Comparison of ENCODE assay signal across 8 cellular contexts in genomic region chr5:96876982-96877469, GRCh38. TPM values are rescaled to one million over a fixed set of nuclear protein-coding genes. Genes with fewer than 3 reads are reported as not detected.
DNase-seq lines count a peak whose midpoint lies in the region; ATAC-seq and TF ChIP-seq lines count a peak whose summit lies in the region.
"Not testable (repeated sequence)": the region's sequence is repeated elsewhere in the genome, so short reads cannot be mapped to it uniquely, and the experiment has no call there.

No MANE protein-coding gene starts in this region.

- not testable (repeated sequence) for H3K36me3 Mint-ChIP-seq in Caco-2 (ENCODE audit: insufficient read depth, unreplicated experiment)
- H3K36me3 Mint-ChIP-seq in activated CD8-positive, alpha-beta memory T cell treated with anti-CD3 and anti-CD28 coated beads, Interleukin-2, amount 10 ng/mL, durations not matched to agents 7 days and 5 days, result peaks cover 37% of the 10 kb centered on the region
- H3K36me3 Mint-ChIP-seq in central memory CD8-positive, alpha-beta T cell (ENCODE audit: insufficient read depth), result peaks cover 18% of the 10 kb centered on the region
- H3K36me3 Mint-ChIP-seq in natural killer cell treated with Interleukin-12 subunit alpha and Interleukin-12 subunit beta and Interleukin-15 and Interleukin-18, amount 100 ng/mL, for 72 hours, result peaks cover 41% of the 10 kb centered on the region

- DNase-seq in Caco-2; activated CD8-positive, alpha-beta memory T cell treated with anti-CD3 and anti-CD28 coated beads, Interleukin-2, amount 10 ng/mL, durations not matched to agents 7 days and 5 days; central memory CD8-positive, alpha-beta T cell (ENCODE audit: low spot score in 2 of 2); natural killer cell treated with Interleukin-12 subunit alpha and Interleukin-12 subunit beta and Interleukin-15 and Interleukin-18, amount 100 ng/mL, for 72 hours (ENCODE audit: low spot score); thoracic aorta (ENCODE audit: low spot score): not testable (repeated sequence)
- DNase-seq in PC-3, result peak; percentile 32
- peak; percentile 13 for DNase-seq in left ventricle myocardium inferior

- CTCF ChIA-PET in Caco-2 (lab: Charles Lee), result interaction anchor here (0.6 to 1.1 kb wide), 3 partner anchors 8 to 124 kb away, joined by 3 read pairs; no protein-coding TSS in a partner anchor
- CTCF ChIA-PET in PC-3 (lab: Charles Lee), result not testable (repeated sequence)
- CTCF ChIA-PET in activated CD8-positive, alpha-beta memory T cell treated with anti-CD3 and anti-CD28 coated beads, Interleukin-2, amount 10 ng/mL, durations not matched to agents 7 days and 5 days (lab: Charles Lee), result interaction anchor here (0.8 to 3.8 kb wide), 10 partner anchors 8 to 287 kb away, joined by 3 to 19 read pairs (median 4); partner anchors contain the start of gene ERAP1

- H3K27ac Mint-ChIP-seq in Caco-2 (ENCODE audit: unreplicated experiment), result not testable (repeated sequence)
- H3K27ac Mint-ChIP-seq in activated CD8-positive, alpha-beta memory T cell treated with anti-CD3 and anti-CD28 coated beads, Interleukin-2, amount 10 ng/mL, durations not matched to agents 7 days and 5 days, result peak overlapping the region; percentile 94
- peak overlapping the region; percentile 95 for H3K27ac Mint-ChIP-seq in central memory CD8-positive, alpha-beta T cell (ENCODE audit: low read depth)
- peak overlapping the region; percentile 98 for H3K27ac Mint-ChIP-seq in natural killer cell treated with Interleukin-12 subunit alpha and Interleukin-12 subunit beta and Interleukin-15 and Interleukin-18, amount 100 ng/mL, for 72 hours

- H3K27me3 ChIP-seq in Caco-2 (replicated peaks; ENCODE audit: control insufficient read depth, insufficient read depth, low read length); PC-3 (ENCODE audit: low read length); left ventricle myocardium inferior (ENCODE audit: low read depth); thoracic aorta (replicated peaks; ENCODE audit: insufficient read depth): not testable (repeated sequence)

- H4K20me1 ChIP-seq in PC-3 (ENCODE audit: low read length), result not testable (repeated sequence)

- not testable (repeated sequence) for H3K9me2 ChIP-seq in PC-3 (replicated peaks; ENCODE audit: low read length)

- H3K9me3 ChIP-seq in Caco-2; PC-3 (ENCODE audit: low read length); left ventricle myocardium inferior (replicated peaks); thoracic aorta: not testable (repeated sequence)

- not testable (repeated sequence) for H3K79me2 ChIP-seq in PC-3 (ENCODE audit: low read length)

- BruUV-seq in Caco-2 (replicated peaks; lab: Mats Ljungman, UMichigan); PC-3 (replicated peaks; lab: Mats Ljungman, UMichigan): not testable (repeated sequence)

- not testable (repeated sequence) for H3K4me1 ChIP-seq in Caco-2
- H3K4me1 ChIP-seq in PC-3 (ENCODE audit: insufficient read depth, low read length) (peaks cover 33% of the 10 kb centered on the region), left ventricle myocardium inferior (peaks cover 47% of the 10 kb centered on the region), thoracic aorta (ENCODE audit: control insufficient read depth in 1 of 2, low read depth in 2 of 2) (peaks cover 14 to 16% of the 10 kb centered on the region in 2 donors)

- not testable (repeated sequence) for H3K9me3 Mint-ChIP-seq in Caco-2 (ENCODE audit: unreplicated experiment); activated CD8-positive, alpha-beta memory T cell treated with anti-CD3 and anti-CD28 coated beads, Interleukin-2, amount 10 ng/mL, durations not matched to agents 7 days and 5 days (ENCODE audit: low read depth); central memory CD8-positive, alpha-beta T cell; natural killer cell treated with Interleukin-12 subunit alpha and Interleukin-12 subunit beta and Interleukin-15 and Interleukin-18, amount 100 ng/mL, for 72 hours

- H3K27ac ChIP-seq in PC-3 (ENCODE audit: low read length) (peak overlapping the region; percentile 11), left ventricle myocardium inferior (replicated peaks) (peak overlapping the region; percentile 86), thoracic aorta (peak overlapping the region in 1 of 2 donors; percentile 54)

- H3K4me3 ChIP-seq in Caco-2 (ENCODE audit: low read depth, low read length), result not testable (repeated sequence)
- peak overlapping the region; percentile 83 for H3K4me3 ChIP-seq in PC-3 (ENCODE audit: low read length)
- H3K4me3 ChIP-seq in left ventricle myocardium inferior, result peak overlapping the region; percentile 74
- peak overlapping the region; percentile 79 for H3K4me3 ChIP-seq in thoracic aorta

- H3K9ac ChIP-seq in PC-3 (ENCODE audit: low read length), result peak overlapping the region; percentile 70

- H3K4me2 ChIP-seq in PC-3 (ENCODE audit: low read length), result peak overlapping the region; percentile 89

- H3K27me3 Mint-ChIP-seq in Caco-2 (ENCODE audit: insufficient read depth, unreplicated experiment); activated CD8-positive, alpha-beta memory T cell treated with anti-CD3 and anti-CD28 coated beads, Interleukin-2, amount 10 ng/mL, durations not matched to agents 7 days and 5 days; central memory CD8-positive, alpha-beta T cell; natural killer cell treated with Interleukin-12 subunit alpha and Interleukin-12 subunit beta and Interleukin-15 and Interleukin-18, amount 100 ng/mL, for 72 hours: not testable (repeated sequence)

- peak overlapping the region; percentile 97 for H2AFZ ChIP-seq in PC-3 (ENCODE audit: low read length)

- peaks cover 30% of the 10 kb centered on the region for H3K4me1 Mint-ChIP-seq in Caco-2 (ENCODE audit: low read depth, unreplicated experiment)
- peaks cover 67% of the 10 kb centered on the region for H3K4me1 Mint-ChIP-seq in activated CD8-positive, alpha-beta memory T cell treated with anti-CD3 and anti-CD28 coated beads, Interleukin-2, amount 10 ng/mL, durations not matched to agents 7 days and 5 days
- H3K4me1 Mint-ChIP-seq in central memory CD8-positive, alpha-beta T cell, result peaks cover 54% of the 10 kb centered on the region
- peaks cover 61 to 68% of the 10 kb centered on the region in 2 donors for H3K4me1 Mint-ChIP-seq in natural killer cell treated with Interleukin-12 subunit alpha and Interleukin-12 subunit beta and Interleukin-15 and Interleukin-18, amount 100 ng/mL, for 72 hours (ENCODE audit: low read depth in 2 of 2)

- not testable (repeated sequence) for H3F3A ChIP-seq in PC-3 (ENCODE audit: low read length, unreplicated experiment)

- peak overlapping the region; percentile 65 for H3K4me3 Mint-ChIP-seq in Caco-2 (ENCODE audit: unreplicated experiment)
- H3K4me3 Mint-ChIP-seq in activated CD8-positive, alpha-beta memory T cell treated with anti-CD3 and anti-CD28 coated beads, Interleukin-2, amount 10 ng/mL, durations not matched to agents 7 days and 5 days, result peak overlapping the region; percentile 93
- H3K4me3 Mint-ChIP-seq in central memory CD8-positive, alpha-beta T cell, result peak overlapping the region; percentile 83
- H3K4me3 Mint-ChIP-seq in natural killer cell treated with Interleukin-12 subunit alpha and Interleukin-12 subunit beta and Interleukin-15 and Interleukin-18, amount 100 ng/mL, for 72 hours, result peak overlapping the region; percentile 89

- ATAC-seq in HG02759 (IDR thresholded peaks at IDR 0.05; ENCODE audit: unreplicated experiment) (peak; percentile 14), PC-3 (peak; percentile 35)
- ATAC-seq in activated CD8-positive, alpha-beta memory T cell treated with anti-CD3 and anti-CD28 coated beads, Interleukin-2, amount 10 ng/mL, durations not matched to agents 7 days and 5 days; natural killer cell treated with Interleukin-12 subunit alpha and Interleukin-12 subunit beta and Interleukin-15 and Interleukin-18, amount 100 ng/mL, for 72 hours; thoracic aorta (ENCODE audit: insufficient number of reproducible peaks, low FRiP score, low read depth): not testable (repeated sequence)
- peak; percentile 26 for ATAC-seq in central memory CD8-positive, alpha-beta T cell (replicated peaks; ENCODE audit: extremely low read depth, poor library complexity, severe bottlenecking)

- not testable (repeated sequence) for TF ChIP-seq CTCF in Caco-2 (IDR thresholded peaks at IDR 0.05; ENCODE audit: insufficient read depth in 1 of 2, low read depth in 1 of 2, low read length in 1 of 2, severe bottlenecking in 1 of 2, unreplicated experiment in 1 of 2); PC-3 (conservative IDR thresholded peaks at IDR 0.05; ENCODE audit: low read depth, low read length); left ventricle myocardium inferior (IDR thresholded peaks at IDR 0.05; ENCODE audit: borderline replicate concordance); thoracic aorta (IDR thresholded peaks at IDR 0.05)

- not testable (repeated sequence) for H3K36me3 ChIP-seq in Caco-2 (ENCODE audit: control insufficient read depth, insufficient read depth, low read length); PC-3 (ENCODE audit: low read depth, low read length); thoracic aorta
- peaks cover 12% of the 10 kb centered on the region for H3K36me3 ChIP-seq in left ventricle myocardium inferior

- intact Hi-C loops in Caco-2 (cut with micrococcal nuclease; ENCODE audit: unreplicated experiment), result loop anchor here (1.0 kb wide), 2 partner anchors 57 to 163 kb away; no protein-coding TSS in a partner anchor
- intact Hi-C loops in PC-3 (cut with micrococcal nuclease), result loop anchor here (1.0 to 10.0 kb wide), 2 partner anchors 57 to 118 kb away; no protein-coding TSS in a partner anchor
- intact Hi-C loops in left ventricle myocardium inferior (cut with micrococcal nuclease), result not testable (repeated sequence)

- POLR2A ChIA-PET in Caco-2 (lab: Charles Lee); PC-3 (lab: Charles Lee; ENCODE audit: unreplicated experiment): not testable (repeated sequence)

RNA-seq across cellular contexts. Expression of gene ERAP2, which starts 0.7 kb away (rescaled TPM):
- total RNA-seq in Caco-2 (2022) (3.9 and 4.5 TPM in 2 replicates), PC-3 (2014; rRNA removed) (9.6 and 12.0 TPM in 2 replicates), left ventricle myocardium inferior (6.7 TPM), thoracic aorta (10 to 100 TPM; 15.8 to 18.3 TPM)
- 100 to 1,000 TPM in 1 of 2 experiments, 10 to 100 TPM in 1; 89.3 to 105 TPM for total RNA-seq in activated CD8-positive, alpha-beta memory T cell treated with anti-CD3 and anti-CD28 coated beads, Interleukin-2, amount 10 ng/mL, durations not matched to agents 7 days and 5 days
- total RNA-seq in natural killer cell treated with Interleukin-12 subunit alpha and Interleukin-12 subunit beta and Interleukin-15 and Interleukin-18, amount 100 ng/mL, for 72 hours, result 100 to 1,000 TPM; 103 to 301 TPM

RNA-seq across cellular contexts. Expression of gene LNPEP, which starts 58.9 kb away (rescaled TPM):
- total RNA-seq in Caco-2 (2022) (21.4 and 21.9 TPM in 2 replicates), PC-3 (2014; rRNA removed) (11.1 and 20.2 TPM in 2 replicates), left ventricle myocardium inferior (56.8 TPM), thoracic aorta (10 to 100 TPM; 55.0 to 74.6 TPM)
- 10 to 100 TPM; 67.4 to 80.4 TPM for total RNA-seq in activated CD8-positive, alpha-beta memory T cell treated with anti-CD3 and anti-CD28 coated beads, Interleukin-2, amount 10 ng/mL, durations not matched to agents 7 days and 5 days
- total RNA-seq in natural killer cell treated with Interleukin-12 subunit alpha and Interleukin-12 subunit beta and Interleukin-15 and Interleukin-18, amount 100 ng/mL, for 72 hours, result 100 to 1,000 TPM; 108 to 180 TPM
